2 cellular contexts compared by ENCODE assay signal in the genomic region with DNA sequence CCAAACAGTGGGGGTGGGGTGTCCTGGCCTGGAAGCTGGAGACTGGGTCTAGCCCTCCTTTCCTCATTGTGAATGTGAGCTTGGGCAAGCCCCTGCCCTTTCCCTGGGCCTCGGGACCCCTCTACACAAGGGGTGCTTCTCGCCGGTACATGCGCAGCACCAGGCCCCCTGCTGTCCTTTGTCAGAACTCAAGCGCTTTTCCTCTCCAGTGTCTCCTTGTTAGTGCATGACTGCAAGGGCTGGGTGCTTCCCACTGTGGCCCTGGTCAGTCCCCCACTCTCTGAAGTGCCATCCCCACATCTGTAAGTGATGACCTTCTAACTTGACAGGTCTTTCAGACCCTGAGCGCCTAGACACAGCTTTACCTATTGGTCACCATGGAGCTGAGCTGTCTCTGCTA.
TF ChIP-seq lines count a peak whose summit lies in the region.

No MANE protein-coding gene starts in this region.

TF ChIP-seq in HepG2, 621 proteins besides CTCF, POLR2A, EP300 and RAD21:
- no peak for TF ChIP-seq NFIC (IDR thresholded peaks at IDR 0.05; ENCODE audit: low read length)
- no peak for TF ChIP-seq KMT2A (CRISPR knock-in tag; IDR thresholded peaks at IDR 0.05)
- TF ChIP-seq PITX1 (CRISPR knock-in tag; IDR thresholded peaks at IDR 0.05) = no peak
- no peak for TF ChIP-seq SOX13 (IDR thresholded peaks at IDR 0.05)
- no peak for TF ChIP-seq SOX13 (CRISPR knock-in tag; conservative IDR thresholded peaks at IDR 0.05 in 1 of 2, IDR thresholded peaks at IDR 0.05 in 1 of 2)
- TF ChIP-seq ZNF572 (CRISPR knock-in tag; IDR thresholded peaks at IDR 0.05) = no peak
- no peak for TF ChIP-seq SP1 (IDR thresholded peaks at IDR 0.05)
- TF ChIP-seq SP1 (CRISPR knock-in tag; IDR thresholded peaks at IDR 0.05) = no peak
- no peak for TF ChIP-seq HMGA1 (CRISPR knock-in tag; conservative IDR thresholded peaks at IDR 0.05)
- TF ChIP-seq ZNF75D (CRISPR knock-in tag; IDR thresholded peaks at IDR 0.05; ENCODE audit: borderline replicate concordance) = no peak
- TF ChIP-seq PHF20 (CRISPR knock-in tag; IDR thresholded peaks at IDR 0.05) = no peak

TF ChIP-seq in GM12891, 5 proteins besides CTCF, POLR2A, EP300 and RAD21:
- no peak for TF ChIP-seq PAX5 (IDR thresholded peaks at IDR 0.05; ENCODE audit: insufficient read depth, low read length, severe bottlenecking)
- no peak for TF ChIP-seq POLR2AphosphoS5 (IDR thresholded peaks at IDR 0.05; ENCODE audit: low read depth, low read length)
